In the genomic region with DNA sequence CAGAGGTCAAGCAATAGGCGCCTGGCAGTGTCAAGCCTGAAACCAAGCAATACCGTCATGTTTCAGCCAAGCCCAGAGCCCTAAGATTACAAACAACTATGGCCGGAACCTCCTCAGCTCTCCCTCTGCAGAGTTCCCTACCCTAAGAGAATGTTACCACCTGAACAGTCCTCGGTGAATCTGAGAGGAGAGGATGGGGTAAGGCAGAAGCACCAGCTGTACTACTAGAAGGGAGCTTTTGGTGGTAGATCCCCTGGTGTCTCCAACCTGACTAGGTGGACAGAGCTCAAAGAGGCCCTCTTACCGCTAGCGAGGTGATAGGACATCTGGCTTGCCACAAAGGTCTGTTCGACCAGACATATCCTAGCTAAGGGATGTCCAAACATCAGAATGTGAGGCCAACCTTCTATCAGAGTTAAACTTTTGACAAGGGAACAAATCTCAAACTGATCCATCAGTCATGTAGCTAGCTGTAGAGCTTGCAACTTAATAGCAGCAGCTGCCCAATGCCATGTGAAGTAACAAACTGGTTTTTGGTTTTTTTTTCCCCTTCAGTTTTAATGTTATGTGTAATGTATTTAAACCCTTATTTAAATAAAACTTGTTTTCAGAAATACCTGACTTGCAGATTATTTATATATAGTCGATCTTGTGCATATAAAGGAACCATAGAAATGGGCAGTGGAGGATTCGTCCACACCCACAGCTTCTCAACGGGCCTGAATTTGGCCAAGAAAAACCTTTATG, we compare ENCODE assay signal across 1 cellular context.
TF ChIP-seq lines count a peak whose summit lies in the region.

No MANE protein-coding gene starts in this region.

TF ChIP-seq in IMR-90, 13 proteins besides CTCF, POLR2A, EP300 and RAD21:
- TF ChIP-seq FOS (IDR thresholded peaks at IDR 0.05; ENCODE audit: low read depth, low read length) (no peak), MXI1 (IDR thresholded peaks at IDR 0.05; ENCODE audit: borderline replicate concordance, low read depth, low read length) (no peak), RCOR1 (IDR thresholded peaks at IDR 0.05; ENCODE audit: insufficient replicate concordance, low read length) (no peak), CEBPB (IDR thresholded peaks at IDR 0.05; ENCODE audit: low read depth, low read length) (no peak), MAFK (IDR thresholded peaks at IDR 0.05; ENCODE audit: low read depth, low read length) (no peak), CHD1 (IDR thresholded peaks at IDR 0.05; ENCODE audit: low read depth, low read length) (no peak), NFE2L2 (IDR thresholded peaks at IDR 0.05; ENCODE audit: low read depth, low read length) (no peak), RFX5 (IDR thresholded peaks at IDR 0.05; ENCODE audit: low read depth, low read length) (no peak), MAZ (IDR thresholded peaks at IDR 0.05; ENCODE audit: borderline replicate concordance, low read depth, low read length) (no peak), SMC3 (IDR thresholded peaks at IDR 0.05; ENCODE audit: low read depth, low read length) (no peak), BHLHE40 (IDR thresholded peaks at IDR 0.05; ENCODE audit: low read depth, low read length) (no peak)
- TF ChIP-seq, protein P1, sequence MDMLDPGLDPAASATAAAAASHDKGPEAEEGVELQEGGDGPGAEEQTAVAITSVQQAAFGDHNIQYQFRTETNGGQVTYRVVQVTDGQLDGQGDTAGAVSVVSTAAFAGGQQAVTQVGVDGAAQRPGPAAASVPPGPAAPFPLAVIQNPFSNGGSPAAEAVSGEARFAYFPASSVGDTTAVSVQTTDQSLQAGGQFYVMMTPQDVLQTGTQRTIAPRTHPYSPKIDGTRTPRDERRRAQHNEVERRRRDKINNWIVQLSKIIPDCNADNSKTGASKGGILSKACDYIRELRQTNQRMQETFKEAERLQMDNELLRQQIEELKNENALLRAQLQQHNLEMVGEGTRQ (IDR thresholded peaks at IDR 0.05; ENCODE audit: low read depth, low read length) = no peak
- TF ChIP-seq, protein P2, sequence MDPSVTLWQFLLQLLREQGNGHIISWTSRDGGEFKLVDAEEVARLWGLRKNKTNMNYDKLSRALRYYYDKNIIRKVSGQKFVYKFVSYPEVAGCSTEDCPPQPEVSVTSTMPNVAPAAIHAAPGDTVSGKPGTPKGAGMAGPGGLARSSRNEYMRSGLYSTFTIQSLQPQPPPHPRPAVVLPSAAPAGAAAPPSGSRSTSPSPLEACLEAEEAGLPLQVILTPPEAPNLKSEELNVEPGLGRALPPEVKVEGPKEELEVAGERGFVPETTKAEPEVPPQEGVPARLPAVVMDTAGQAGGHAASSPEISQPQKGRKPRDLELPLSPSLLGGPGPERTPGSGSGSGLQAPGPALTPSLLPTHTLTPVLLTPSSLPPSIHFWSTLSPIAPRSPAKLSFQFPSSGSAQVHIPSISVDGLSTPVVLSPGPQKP (IDR thresholded peaks at IDR 0.05; ENCODE audit: borderline replicate concordance, low read depth, low read length) = no peak
TF ChIP-seq in IMR-90: peak in this region for 0.
